ENCODE assay signal across 2 cellular contexts in the genomic region with DNA sequence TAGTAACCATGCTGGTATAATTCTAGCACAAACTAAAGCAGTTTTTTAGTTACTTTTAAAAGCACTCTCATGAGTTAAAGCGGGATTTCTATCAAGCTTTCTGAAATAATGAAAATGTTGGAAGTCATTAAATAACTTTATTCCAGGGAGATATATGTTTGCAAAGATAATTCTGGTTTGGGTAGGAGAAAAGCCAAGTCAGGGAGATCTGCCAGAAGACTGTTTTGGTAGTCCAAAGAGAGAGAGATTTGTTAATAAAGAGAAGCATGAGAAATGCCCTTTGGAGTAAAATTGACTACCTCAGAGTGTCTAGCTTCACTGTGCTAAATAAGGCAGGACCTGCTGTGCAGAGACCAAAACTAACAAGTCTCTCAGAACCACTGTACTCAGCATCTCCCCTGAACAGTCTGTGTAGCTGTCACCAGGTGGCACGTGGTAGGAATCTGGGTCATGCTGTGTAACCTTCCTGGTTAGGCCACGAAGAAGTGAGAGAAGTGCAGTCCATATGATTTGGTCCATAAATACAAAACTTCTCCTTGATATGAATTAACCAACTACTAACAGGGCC.
TF ChIP-seq lines count a peak whose summit lies in the region.

No MANE protein-coding gene starts in this region.

TF ChIP-seq in GM12891, 5 proteins besides CTCF, POLR2A, EP300 and RAD21 (continued from another document):
- no peak for TF ChIP-seq POLR2AphosphoS5 (IDR thresholded peaks at IDR 0.05; ENCODE audit: low read depth, low read length)

TF ChIP-seq in GM12878, 131 proteins besides CTCF, POLR2A, EP300 and RAD21 (continued from another document):
- TF ChIP-seq RAD51 (IDR thresholded peaks at IDR 0.05), result peak; percentile 65; the same call in 1 of the 2 replicates
- peak; percentile 71 for TF ChIP-seq USF1 (IDR thresholded peaks at IDR 0.05; ENCODE audit: borderline replicate concordance, extremely low read length, insufficient read depth, low read depth, low read length)
- TF ChIP-seq BHLHE40 (IDR thresholded peaks at IDR 0.05; ENCODE audit: borderline replicate concordance in 1 of 2, low read depth in 2 of 2, low read length in 1 of 2), result peak; percentile 18 to 39; a peak in 1 of 4 replicates
- no peak for TF ChIP-seq ZBTB33 (IDR thresholded peaks at IDR 0.05)
- TF ChIP-seq RUNX3 (IDR thresholded peaks at IDR 0.05; ENCODE audit: low read length), result no peak
